Comparison of ENCODE assay signal across 18 cellular contexts in the genomic region with DNA sequence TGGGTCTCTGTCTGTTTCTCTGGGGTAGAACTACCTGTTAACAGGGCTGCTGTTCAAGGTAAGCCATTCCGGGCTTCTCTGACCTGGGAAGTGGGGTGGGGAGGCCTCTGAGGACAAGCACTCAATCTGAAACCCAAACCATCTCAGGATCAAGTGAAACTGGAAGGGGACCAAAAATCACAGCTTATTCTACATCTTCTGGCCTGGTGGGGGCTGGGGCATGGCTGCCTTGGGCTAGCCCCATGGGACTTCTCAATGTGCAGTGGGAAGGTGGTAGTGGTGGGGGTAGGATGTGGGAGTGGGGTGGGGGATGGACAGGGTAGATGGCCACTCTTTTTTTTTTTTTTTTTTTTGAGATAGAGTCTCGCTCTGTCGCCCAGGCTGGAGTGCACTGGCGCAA. TPM values are rescaled to one million over a fixed set of nuclear protein-coding genes. Genes with fewer than 3 reads are reported as not detected.
DNase-seq lines count a peak whose midpoint lies in the region; ATAC-seq and TF ChIP-seq lines count a peak whose summit lies in the region.
"Had no signal": no experiment of that assay in that cellular context is flagged by ENCODE, and none has a peak within 500 bp of the region (broad histone marks: within the 10 kb centered on the region; RNA-seq: fewer than 3 reads in every experiment).

No MANE protein-coding gene starts in this region.

- intact Hi-C loops in activated CD4-positive, alpha-beta T cell treated with anti-CD3 and anti-CD28 coated beads, Interleukin-2, amount 10 ng/mL, durations not matched to agents 24 days and 14 days (cut with micrococcal nuclease), result no loop called here
- intact Hi-C loops in spleen (cut with DNase I; ENCODE audit: low total_unique reads) (no loop called here), ascending aorta (cut with DNase I) (no loop called here)

- H3K27ac Mint-ChIP-seq in activated CD4-positive, alpha-beta T cell treated with anti-CD3 and anti-CD28 coated beads, Interleukin-2, amount 10 ng/mL, durations not matched to agents 24 days and 14 days, result peak overlapping the region; percentile 97
- H3K27ac Mint-ChIP-seq in activated naive CD8-positive, alpha-beta T cell treated with anti-CD3 and anti-CD28 coated beads for 36 hours, result peak overlapping the region; percentile 77
- H3K27ac Mint-ChIP-seq: GM23338 had no signal

- H3K27me3 Mint-ChIP-seq in activated CD4-positive, alpha-beta T cell treated with anti-CD3 and anti-CD28 coated beads, Interleukin-2, amount 10 ng/mL, durations not matched to agents 24 days and 14 days, result no peaks in the 10 kb centered on the region
- no peaks in the 10 kb centered on the region for H3K27me3 Mint-ChIP-seq in activated naive CD8-positive, alpha-beta T cell treated with anti-CD3 and anti-CD28 coated beads for 36 hours

- TF ChIP-seq POLR2A in spleen (IDR thresholded peaks at IDR 0.05) (no peak), GM18505 (IDR thresholded peaks at IDR 0.05; ENCODE audit: borderline replicate concordance, extremely low read depth, insufficient read depth, insufficient read length) (no peak)

- H3K36me3 ChIP-seq in HEK293 (ENCODE audit: control insufficient read depth in 2 of 2, insufficient read depth in 1 of 2, low read length in 2 of 2) (peaks cover 0 to 16% of the 10 kb centered on the region in 2 experiments; a peak in 2 of 3 replicates), spleen (peaks cover 0 to 49% (median 10%) of the 10 kb centered on the region in 6 donors), ascending aorta (peaks cover 8 to 16% of the 10 kb centered on the region in 2 donors)
- H3K36me3 ChIP-seq: pancreas had no signal

- WGBS in spleen, 5 donors, result 68 to 92% (median 88%) methylated on average over 2 to 4 of the region's 4 CpGs

- H3K4me1 ChIP-seq in HEK293 (ENCODE audit: control insufficient read depth, insufficient read depth, low read length) (peaks cover 4% of the 10 kb centered on the region; the same call in 1 of the 2 replicates), spleen (peaks cover 72 to 99% (median 99%) of the 10 kb centered on the region in 6 donors), ascending aorta (peaks cover 3 to 36% of the 10 kb centered on the region in 2 donors)

- H3K4me3 ChIP-seq in HEK293 (ENCODE audit: low read depth, low read length) (no peak overlapping the region), spleen (no peak overlapping the region), ascending aorta (no peak overlapping the region)
- H3K4me3 ChIP-seq: A549, GM23338, pancreas, skin epidermis, testis had no signal

- H3K9me3 ChIP-seq in HEK293 (ENCODE audit: control insufficient read depth, insufficient read depth, low read depth, low read length) (no peaks in the 10 kb centered on the region), spleen (no peaks in the 10 kb centered on the region), ascending aorta (no peaks in the 10 kb centered on the region)
- H3K9me3 ChIP-seq: A549, pancreas, testis had no signal

- peaks cover 58% of the 10 kb centered on the region for H3K4me1 Mint-ChIP-seq in activated CD4-positive, alpha-beta T cell treated with anti-CD3 and anti-CD28 coated beads, Interleukin-2, amount 10 ng/mL, durations not matched to agents 24 days and 14 days
- H3K4me1 Mint-ChIP-seq in activated naive CD8-positive, alpha-beta T cell treated with anti-CD3 and anti-CD28 coated beads for 36 hours, result peaks cover 65% of the 10 kb centered on the region

- H3K36me3 Mint-ChIP-seq in activated CD4-positive, alpha-beta T cell treated with anti-CD3 and anti-CD28 coated beads, Interleukin-2, amount 10 ng/mL, durations not matched to agents 24 days and 14 days (ENCODE audit: low read depth), result peaks cover 24% of the 10 kb centered on the region
- H3K36me3 Mint-ChIP-seq in activated naive CD8-positive, alpha-beta T cell treated with anti-CD3 and anti-CD28 coated beads for 36 hours, result peaks cover 21% of the 10 kb centered on the region

- H3K27ac ChIP-seq in HEK293 (ENCODE audit: extremely low read depth, low read depth, low read length) (0 out of 2 replicates have a peak overlapping the region, but pooled peaks have one; percentile 17), spleen (peak overlapping the region; percentile 83 to 99 (median 98)), ascending aorta (peak overlapping the region in 1 of 2 donors; percentile 84)
- H3K27ac ChIP-seq: A549, testis had no signal

- ATAC-seq in GM18505 (IDR thresholded peaks at IDR 0.05; ENCODE audit: unreplicated experiment), result no peak
- no peak for ATAC-seq in GM21737 (IDR thresholded peaks at IDR 0.05; ENCODE audit: unreplicated experiment)
- ATAC-seq: A549, GM23338, Panc1 had no signal

- POLR2A ChIA-PET in HEK293 (lab: Yijun Ruan, JAX), result interaction anchor here (0.5 kb wide), 1 partner anchor 135 kb away, joined by 3 read pairs; no protein-coding TSS in a partner anchor

- DNase-seq in activated CD4-positive, alpha-beta T cell treated with anti-CD3 and anti-CD28 coated beads, Interleukin-2, amount 10 ng/mL, durations not matched to agents 24 days and 14 days, result no peak
- DNase-seq in activated CD4-positive, alpha-beta T cell treated with anti-CD3 and anti-CD28 coated beads, Interleukin-2, amount 50 U/mL, for 4 hours, result no peak
- DNase-seq in activated naive CD8-positive, alpha-beta T cell treated with anti-CD3 and anti-CD28 coated beads for 36 hours, result no peak
- DNase-seq in spleen (no peak), ascending aorta (ENCODE audit: low spot score in 2 of 2) (no peak)
- DNase-seq: DMS153; effector CD4-positive, alpha-beta T cell; NCI-H146; NCI-H510A; pancreas; testis had no signal

- TF ChIP-seq CTCF in HEK293 (tag by site-specific recombination; IDR thresholded peaks at IDR 0.05) (no peak), spleen (IDR thresholded peaks at IDR 0.05 in 8 of 11, conservative IDR thresholded peaks at IDR 0.05 in 3 of 11) (no peak), ascending aorta (IDR thresholded peaks at IDR 0.05) (no peak)

- CTCF ChIA-PET in HEK293 (lab: Yijun Ruan, JAX), result interaction anchor here (0.6 to 18.6 kb wide), 5 partner anchors 10 to 246 kb away, joined by 3 to 142 read pairs (median 5); a partner anchor contains a TSS

- no peaks in the 10 kb centered on the region for H3K9me3 Mint-ChIP-seq in activated CD4-positive, alpha-beta T cell treated with anti-CD3 and anti-CD28 coated beads, Interleukin-2, amount 10 ng/mL, durations not matched to agents 24 days and 14 days
- no peaks in the 10 kb centered on the region for H3K9me3 Mint-ChIP-seq in activated naive CD8-positive, alpha-beta T cell treated with anti-CD3 and anti-CD28 coated beads for 36 hours
- H3K9me3 Mint-ChIP-seq: GM23338 had no signal

- H3K27me3 ChIP-seq in spleen (replicated peaks in 1 of 7), result no peaks in the 10 kb centered on the region
- H3K27me3 ChIP-seq in ascending aorta, result no peaks in the 10 kb centered on the region
- H3K27me3 ChIP-seq: pancreas, testis had no signal

- H3K4me3 Mint-ChIP-seq in activated CD4-positive, alpha-beta T cell treated with anti-CD3 and anti-CD28 coated beads, Interleukin-2, amount 10 ng/mL, durations not matched to agents 24 days and 14 days, result peak overlapping the region; percentile 22
- no peak overlapping the region for H3K4me3 Mint-ChIP-seq in activated naive CD8-positive, alpha-beta T cell treated with anti-CD3 and anti-CD28 coated beads for 36 hours
- H3K4me3 Mint-ChIP-seq: GM23338 had no signal

TF ChIP-seq in HEK293, 187 proteins besides CTCF, POLR2A, EP300 and RAD21:
- TF ChIP-seq ZNF423 (tag by site-specific recombination; IDR thresholded peaks at IDR 0.05) (no peak), EGR2 (tag by site-specific recombination; IDR thresholded peaks at IDR 0.05; ENCODE audit: low read depth) (peak; percentile 36)

RNA-seq across cellular contexts. Expression of a gene that starts 5.5 kb away (rescaled TPM):
- 109 and 111 TPM in 2 replicates for total RNA-seq in activated CD4-positive, alpha-beta T cell treated with anti-CD3 and anti-CD28 coated beads, Interleukin-2, amount 10 ng/mL, durations not matched to agents 24 days and 14 days
- total RNA-seq in activated naive CD8-positive, alpha-beta T cell treated with anti-CD3 and anti-CD28 coated beads for 36 hours, result 10 to 100 TPM; 56.2 to 65.2 TPM
- total RNA-seq in spleen (100 to 1,000 TPM; 133 to 259 (median 202) TPM), ascending aorta (72.4 TPM)
- polyA plus RNA-seq in spleen, result 100 to 1,000 TPM in 1 of 3 donors, 10 to 100 TPM in 2; 80.8 to 119 (median 92.8) TPM

RNA-seq across cellular contexts. Expression of a gene that starts 10.9 kb away (rescaled TPM):
- 32.4 and 34.3 TPM in 2 replicates for total RNA-seq in activated CD4-positive, alpha-beta T cell treated with anti-CD3 and anti-CD28 coated beads, Interleukin-2, amount 10 ng/mL, durations not matched to agents 24 days and 14 days
- total RNA-seq in activated naive CD8-positive, alpha-beta T cell treated with anti-CD3 and anti-CD28 coated beads for 36 hours, result 10 to 100 TPM; 31.8 to 34.1 TPM
- total RNA-seq in spleen (10 to 100 TPM; 14.7 to 51.2 (median 21.2) TPM), ascending aorta (16.5 TPM)
- polyA plus RNA-seq in spleen, result 10 to 100 TPM; 12.2 to 12.6 (median 12.6) TPM

RNA-seq across cellular contexts. Expression of a gene that starts 37.2 kb away (rescaled TPM):
- total RNA-seq in activated CD4-positive, alpha-beta T cell treated with anti-CD3 and anti-CD28 coated beads, Interleukin-2, amount 10 ng/mL, durations not matched to agents 24 days and 14 days, result 56.8 and 61.2 TPM in 2 replicates
- total RNA-seq in activated naive CD8-positive, alpha-beta T cell treated with anti-CD3 and anti-CD28 coated beads for 36 hours, result 10 to 100 TPM; 77.6 to 80.4 TPM
- total RNA-seq in spleen, result 10 to 100 TPM; 28.4 to 51.9 (median 38.8) TPM
- 10 to 100 TPM; 31.2 to 39.7 (median 38.6) TPM for polyA plus RNA-seq in spleen
- total RNA-seq in ascending aorta, result 5.7 TPM

RNA-seq across cellular contexts. Expression of a gene that starts 49.4 kb away (rescaled TPM):
- total RNA-seq in activated CD4-positive, alpha-beta T cell treated with anti-CD3 and anti-CD28 coated beads, Interleukin-2, amount 10 ng/mL, durations not matched to agents 24 days and 14 days, result 22.4 and 24.0 TPM in 2 replicates
- 10 to 100 TPM; 13.9 to 14.2 TPM for total RNA-seq in activated naive CD8-positive, alpha-beta T cell treated with anti-CD3 and anti-CD28 coated beads for 36 hours
- total RNA-seq in spleen, result 10 to 100 TPM; 11.6 to 23.6 (median 17.5) TPM
- 1 to 10 TPM; 2.9 to 5.3 (median 3.0) TPM for polyA plus RNA-seq in spleen
- 30.7 TPM for total RNA-seq in ascending aorta

RNA-seq across cellular contexts. Expression of a gene that starts 59.3 kb away (rescaled TPM):
- 61.1 TPM in 2 replicates for total RNA-seq in activated CD4-positive, alpha-beta T cell treated with anti-CD3 and anti-CD28 coated beads, Interleukin-2, amount 10 ng/mL, durations not matched to agents 24 days and 14 days
- total RNA-seq in activated naive CD8-positive, alpha-beta T cell treated with anti-CD3 and anti-CD28 coated beads for 36 hours, result 10 to 100 TPM; 41.4 to 45.7 TPM
- total RNA-seq in spleen (100 to 1,000 TPM in 2 of 7 donors, 10 to 100 TPM in 5; 65.9 to 118 (median 84.9) TPM), ascending aorta (35.0 TPM)
- polyA plus RNA-seq in spleen, result 10 to 100 TPM; 16.2 to 22.0 (median 20.0) TPM
